ENCODE assay signal across 8 cellular contexts in genomic region chr16:711548-712320, GRCh38.
DNase-seq lines count a peak whose midpoint lies in the region; ATAC-seq and TF ChIP-seq lines count a peak whose summit lies in the region.

No MANE protein-coding gene starts in this region.

- no peaks in the 10 kb centered on the region for H3K36me3 Mint-ChIP-seq in memory B cell

- peaks cover 5% of the 10 kb centered on the region for H3K4me1 Mint-ChIP-seq in memory B cell

- TF ChIP-seq CTCF in 22Rv1 (IDR thresholded peaks at IDR 0.05) (peak; percentile 95), GM12872 (IDR thresholded peaks at IDR 0.05; ENCODE audit: insufficient read depth, low read depth, low read length) (peak; percentile 94)

- H3K27me3 Mint-ChIP-seq in memory B cell: peaks cover 20% of the 10 kb centered on the region

- ATAC-seq in memory B cell (ENCODE audit: low read depth) (peak; percentile 67), GM21390 (IDR thresholded peaks at IDR 0.05; ENCODE audit: unreplicated experiment) (no peak)

- H3K27ac Mint-ChIP-seq in memory B cell: no peak overlapping the region

- DNase-seq in NCI-H69 (lab: John Stamatoyannopoulos, UW): peak; percentile 88
- DNase-seq in activated CD8-positive, alpha-beta memory T cell treated with anti-CD3 and anti-CD28 coated beads for 1 hour (ENCODE audit: extremely low read depth in 1 of 2, low read depth in 1 of 2): peak; percentile 59 to 83
- peak; percentile 78 for DNase-seq in effector CD4-positive, alpha-beta T cell
- DNase-seq in memory B cell (ENCODE audit: low spot score in 2 of 2): peak; percentile 83 to 89
- peak; percentile 70 for DNase-seq in stimulated activated CD8-positive, alpha-beta memory T cell treated with anti-CD3 and anti-CD28 coated beads, Interleukin-4, amount 100 ng/mL, for 24 hours (ENCODE audit: low read depth)

- H3K4me3 Mint-ChIP-seq in memory B cell: no peak overlapping the region

- H3K27ac ChIP-seq in 22Rv1: no peak overlapping the region

- no peaks in the 10 kb centered on the region for H3K9me3 Mint-ChIP-seq in memory B cell
